8 cellular contexts compared by ENCODE assay signal in genomic region chr11:60185512-60185827, GRCh38. TPM values are rescaled to one million over a fixed set of nuclear protein-coding genes. Genes with fewer than 3 reads are reported as not detected.
"Had no signal": no experiment of that assay in that cellular context is flagged by ENCODE, and none has a peak within 500 bp of the region (broad histone marks: within the 10 kb centered on the region; RNA-seq: fewer than 3 reads in every experiment).

No MANE protein-coding gene starts in this region.

RNA-seq across cellular contexts. Expression of gene MS4A6A, which starts 2.6 kb away (rescaled TPM):
- total RNA-seq: activated CD4-positive, alpha-beta memory T cell treated with anti-CD3 and anti-CD28 coated beads for 36 hours; activated CD4-positive, alpha-beta T cell treated with anti-CD3 and anti-CD28 coated beads, Interleukin-2, amount 10 ng/mL, durations not matched to agents 7 days and 5 days; activated naive CD4-positive, alpha-beta T cell treated with anti-CD3 and anti-CD28 coated beads, Interleukin-2, amount 50 U/mL, for 72 hours; activated T-cell treated with anti-CD3 and anti-CD28 coated beads, Interleukin-2, amount 50 U/mL, for 4 hours; bronchial epithelial cell; PC-3; SK-MEL-5 had no signal

RNA-seq across cellular contexts. Expression of gene MS4A4E, which starts 57.5 kb away (rescaled TPM):
- total RNA-seq: activated CD4-positive, alpha-beta memory T cell treated with anti-CD3 and anti-CD28 coated beads for 36 hours; activated CD4-positive, alpha-beta T cell treated with anti-CD3 and anti-CD28 coated beads, Interleukin-2, amount 10 ng/mL, durations not matched to agents 7 days and 5 days; activated naive CD4-positive, alpha-beta T cell treated with anti-CD3 and anti-CD28 coated beads, Interleukin-2, amount 50 U/mL, for 72 hours; activated T-cell treated with anti-CD3 and anti-CD28 coated beads, Interleukin-2, amount 50 U/mL, for 4 hours; body of pancreas; bronchial epithelial cell; PC-3; SK-MEL-5 had no signal
